ENCODE assay signal across 9 cellular contexts in the genomic region with DNA sequence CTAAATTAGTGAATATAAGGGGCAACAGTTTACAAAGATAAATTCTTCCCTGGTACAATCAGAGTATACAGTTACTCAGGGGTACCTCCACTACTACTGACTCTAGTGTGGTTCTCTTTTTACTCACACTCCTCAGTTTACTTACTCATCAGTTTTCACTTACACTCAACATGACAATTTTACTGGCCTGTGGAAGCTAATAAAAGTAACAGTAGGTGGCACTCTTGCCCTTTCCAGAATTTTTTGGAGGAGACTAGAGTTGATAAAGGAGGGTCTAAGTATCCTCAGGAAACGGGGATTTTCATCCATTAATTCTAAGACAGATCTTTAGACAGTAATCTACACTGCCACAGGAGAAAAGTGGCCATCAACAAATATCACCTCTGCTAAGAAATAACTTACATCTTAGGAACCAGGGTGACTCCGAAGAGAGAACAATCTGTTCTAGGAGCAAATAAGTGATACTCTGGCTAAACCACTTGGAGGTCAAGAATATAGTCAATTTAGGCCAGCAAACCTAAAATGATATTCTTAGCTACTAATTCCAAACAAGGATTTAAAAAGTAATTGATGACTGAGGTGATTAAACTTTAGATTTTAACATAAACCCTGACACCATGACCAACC.
A peak's percentile ranks its signal among the peaks of the same experiment; 100 is the strongest.
DNase-seq lines count a peak whose midpoint lies in the region; ATAC-seq and TF ChIP-seq lines count a peak whose summit lies in the region.
"Had no signal": no experiment of that assay in that cellular context is flagged by ENCODE, and none has a peak within 500 bp of the region (broad histone marks: within the 10 kb centered on the region; RNA-seq: fewer than 3 reads in every experiment).

No MANE protein-coding gene starts in this region.

- peak; percentile 18 for DNase-seq in NCI-H1092 treated with DMSO at 0.1 percent for 48 hours (lab: John Stamatoyannopoulos, UW)
- DNase-seq in NCI-H1092 (lab: John Stamatoyannopoulos, UW), result no peak
- peak; percentile 15 for DNase-seq in HPDE6-E6E7 (ENCODE audit: extremely low spot score)
- DNase-seq in RPMI7951 (ENCODE audit: low read depth), result peak; percentile 64
- DNase-seq in epithelial cell of esophagus (ENCODE audit: low read depth), result peak; percentile 49
- DNase-seq in myocyte (ENCODE audit: low read depth), result peak; percentile 71
- DNase-seq in effector memory CD4-positive, alpha-beta T cell, result no peak

- ATAC-seq in HG03175 (IDR thresholded peaks at IDR 0.05; ENCODE audit: unreplicated experiment), result no peak

- no peaks in the 10 kb centered on the region for H3K27me3 ChIP-seq in effector memory CD4-positive, alpha-beta T cell (replicated peaks; ENCODE audit: control insufficient read depth, insufficient read depth, low read length, poor library complexity, severe bottlenecking)
- H3K27me3 ChIP-seq: BLaER1 had no signal

- H3K4me1 ChIP-seq in effector memory CD4-positive, alpha-beta T cell (ENCODE audit: control insufficient read depth, insufficient read depth, low read length, poor library complexity, severe bottlenecking), result no peaks in the 10 kb centered on the region
- H3K4me1 ChIP-seq: BLaER1 had no signal

- H3K9me3 ChIP-seq in effector memory CD4-positive, alpha-beta T cell (ENCODE audit: control insufficient read depth, low read length), result no peaks in the 10 kb centered on the region
- H3K9me3 ChIP-seq: BLaER1 had no signal

- peaks cover 26% of the 10 kb centered on the region for H3K36me3 ChIP-seq in effector memory CD4-positive, alpha-beta T cell (ENCODE audit: control insufficient read depth, insufficient read depth, low read length)

- H3K4me3 ChIP-seq in epithelial cell of esophagus (ENCODE audit: low read length), result no peak overlapping the region
- no peak overlapping the region for H3K4me3 ChIP-seq in effector memory CD4-positive, alpha-beta T cell (ENCODE audit: insufficient read depth, low read depth, low read length, poor library complexity, severe bottlenecking)
- H3K4me3 ChIP-seq: BLaER1 had no signal

- TF ChIP-seq CTCF in epithelial cell of esophagus (IDR thresholded peaks at IDR 0.05; ENCODE audit: insufficient read depth, low read depth, low read length, missing control alignments), result peak; percentile 65

- no peak overlapping the region for H3K27ac ChIP-seq in effector memory CD4-positive, alpha-beta T cell (ENCODE audit: insufficient read depth, low read length, poor library complexity, severe bottlenecking)
- H3K27ac ChIP-seq: BLaER1 had no signal

Comparison
In these comparisons a context has a peak if more than half of its experiments do, and no peak if none do; other contexts are left out.
1. DNase-seq: peak in NCI-H1092 treated with DMSO at 0.1 percent for 48 hours (single experiment), HPDE6-E6E7 (single experiment), RPMI7951 (single experiment), epithelial cell of esophagus (single experiment) and myocyte (single experiment); none in NCI-H1092 (single experiment) and effector memory CD4-positive, alpha-beta T cell (0 of 3).